In the genomic region with DNA sequence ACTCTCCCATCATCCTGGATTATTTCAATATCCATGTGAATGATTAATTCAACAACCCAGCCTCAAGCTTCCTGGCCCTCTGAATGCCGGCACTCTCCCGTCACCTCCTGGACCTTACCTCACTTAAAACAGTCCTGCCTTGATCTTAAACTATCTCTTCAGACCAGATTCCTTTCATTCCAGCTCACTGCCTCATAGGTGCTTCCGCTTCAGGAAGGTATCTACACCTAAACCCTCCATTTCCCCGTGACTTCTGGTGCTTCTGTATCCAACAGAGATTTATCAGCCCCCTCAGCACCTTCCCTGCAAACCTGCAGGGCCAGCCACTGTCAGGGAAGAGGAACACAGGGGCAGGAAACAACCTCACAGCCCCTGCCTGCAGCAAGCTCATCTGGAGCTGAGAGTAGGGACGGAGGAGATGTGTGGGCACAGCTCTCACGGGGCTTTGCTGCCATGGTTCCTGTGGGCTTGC, we compare ENCODE assay signal across 1 cellular context.
TF ChIP-seq lines count a peak whose summit lies in the region.

No MANE protein-coding gene starts in this region.

TF ChIP-seq in GM23338, 12 proteins besides CTCF, POLR2A, EP300 and RAD21 (continued from another document):
- TF ChIP-seq, protein P1, sequence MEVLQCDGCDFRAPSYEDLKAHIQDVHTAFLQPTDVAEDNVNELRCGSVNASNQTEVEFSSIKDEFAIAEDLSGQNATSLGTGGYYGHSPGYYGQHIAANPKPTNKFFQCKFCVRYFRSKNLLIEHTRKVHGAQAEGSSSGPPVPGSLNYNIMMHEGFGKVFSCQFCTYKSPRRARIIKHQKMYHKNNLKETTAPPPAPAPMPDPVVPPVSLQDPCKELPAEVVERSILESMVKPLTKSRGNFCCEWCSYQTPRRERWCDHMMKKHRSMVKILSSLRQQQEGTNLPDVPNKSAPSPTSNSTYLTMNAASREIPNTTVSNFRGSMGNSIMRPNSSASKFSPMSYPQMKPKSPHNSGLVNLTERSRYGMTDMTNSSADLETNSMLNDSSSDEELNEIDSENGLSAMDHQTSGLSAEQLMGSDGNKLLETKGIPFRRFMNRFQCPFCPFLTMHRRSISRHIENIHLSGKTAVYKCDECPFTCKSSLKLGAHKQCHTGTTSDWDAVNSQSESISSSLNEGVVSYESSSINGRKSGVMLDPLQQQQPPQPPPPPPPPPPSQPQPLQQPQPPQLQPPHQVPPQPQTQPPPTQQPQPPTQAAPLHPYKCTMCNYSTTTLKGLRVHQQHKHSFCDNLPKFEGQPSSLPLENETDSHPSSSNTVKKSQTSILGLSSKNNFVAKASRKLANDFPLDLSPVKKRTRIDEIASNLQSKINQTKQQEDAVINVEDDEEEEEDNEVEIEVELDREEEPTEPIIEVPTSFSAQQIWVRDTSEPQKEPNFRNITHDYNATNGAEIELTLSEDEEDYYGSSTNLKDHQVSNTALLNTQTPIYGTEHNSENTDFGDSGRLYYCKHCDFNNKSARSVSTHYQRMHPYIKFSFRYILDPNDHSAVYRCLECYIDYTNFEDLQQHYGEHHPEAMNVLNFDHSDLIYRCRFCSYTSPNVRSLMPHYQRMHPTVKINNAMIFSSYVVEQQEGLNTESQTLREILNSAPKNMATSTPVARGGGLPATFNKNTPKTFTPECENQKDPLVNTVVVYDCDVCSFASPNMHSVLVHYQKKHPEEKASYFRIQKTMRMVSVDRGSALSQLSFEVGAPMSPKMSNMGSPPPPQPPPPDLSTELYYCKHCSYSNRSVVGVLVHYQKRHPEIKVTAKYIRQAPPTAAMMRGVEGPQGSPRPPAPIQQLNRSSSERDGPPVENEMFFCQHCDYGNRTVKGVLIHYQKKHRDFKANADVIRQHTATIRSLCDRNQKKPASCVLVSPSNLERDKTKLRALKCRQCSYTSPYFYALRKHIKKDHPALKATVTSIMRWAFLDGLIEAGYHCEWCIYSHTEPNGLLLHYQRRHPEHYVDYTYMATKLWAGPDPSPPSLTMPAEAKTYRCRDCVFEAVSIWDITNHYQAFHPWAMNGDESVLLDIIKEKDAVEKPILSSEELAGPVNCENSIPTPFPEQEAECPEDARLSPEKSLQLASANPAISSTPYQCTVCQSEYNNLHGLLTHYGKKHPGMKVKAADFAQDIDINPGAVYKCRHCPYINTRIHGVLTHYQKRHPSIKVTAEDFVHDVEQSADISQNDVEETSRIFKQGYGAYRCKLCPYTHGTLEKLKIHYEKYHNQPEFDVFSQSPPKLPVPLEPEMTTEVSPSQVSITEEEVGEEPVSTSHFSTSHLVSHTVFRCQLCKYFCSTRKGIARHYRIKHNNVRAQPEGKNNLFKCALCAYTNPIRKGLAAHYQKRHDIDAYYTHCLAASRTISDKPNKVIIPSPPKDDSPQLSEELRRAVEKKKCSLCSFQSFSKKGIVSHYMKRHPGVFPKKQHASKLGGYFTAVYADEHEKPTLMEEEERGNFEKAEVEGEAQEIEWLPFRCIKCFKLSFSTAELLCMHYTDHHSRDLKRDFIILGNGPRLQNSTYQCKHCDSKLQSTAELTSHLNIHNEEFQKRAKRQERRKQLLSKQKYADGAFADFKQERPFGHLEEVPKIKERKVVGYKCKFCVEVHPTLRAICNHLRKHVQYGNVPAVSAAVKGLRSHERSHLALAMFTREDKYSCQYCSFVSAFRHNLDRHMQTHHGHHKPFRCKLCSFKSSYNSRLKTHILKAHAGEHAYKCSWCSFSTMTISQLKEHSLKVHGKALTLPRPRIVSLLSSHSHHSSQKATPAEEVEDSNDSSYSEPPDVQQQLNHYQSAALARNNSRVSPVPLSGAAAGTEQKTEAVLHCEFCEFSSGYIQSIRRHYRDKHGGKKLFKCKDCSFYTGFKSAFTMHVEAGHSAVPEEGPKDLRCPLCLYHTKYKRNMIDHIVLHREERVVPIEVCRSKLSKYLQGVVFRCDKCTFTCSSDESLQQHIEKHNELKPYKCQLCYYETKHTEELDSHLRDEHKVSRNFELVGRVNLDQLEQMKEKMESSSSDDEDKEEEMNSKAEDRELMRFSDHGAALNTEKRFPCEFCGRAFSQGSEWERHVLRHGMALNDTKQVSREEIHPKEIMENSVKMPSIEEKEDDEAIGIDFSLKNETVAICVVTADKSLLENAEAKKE (CRISPR knock-in tag; IDR thresholded peaks at IDR 0.05) = no peak
- no peak for TF ChIP-seq NANOG (IDR thresholded peaks at IDR 0.05; ENCODE audit: borderline replicate concordance)
